Comparison of ENCODE assay signal across 16 cellular contexts in the genomic region with DNA sequence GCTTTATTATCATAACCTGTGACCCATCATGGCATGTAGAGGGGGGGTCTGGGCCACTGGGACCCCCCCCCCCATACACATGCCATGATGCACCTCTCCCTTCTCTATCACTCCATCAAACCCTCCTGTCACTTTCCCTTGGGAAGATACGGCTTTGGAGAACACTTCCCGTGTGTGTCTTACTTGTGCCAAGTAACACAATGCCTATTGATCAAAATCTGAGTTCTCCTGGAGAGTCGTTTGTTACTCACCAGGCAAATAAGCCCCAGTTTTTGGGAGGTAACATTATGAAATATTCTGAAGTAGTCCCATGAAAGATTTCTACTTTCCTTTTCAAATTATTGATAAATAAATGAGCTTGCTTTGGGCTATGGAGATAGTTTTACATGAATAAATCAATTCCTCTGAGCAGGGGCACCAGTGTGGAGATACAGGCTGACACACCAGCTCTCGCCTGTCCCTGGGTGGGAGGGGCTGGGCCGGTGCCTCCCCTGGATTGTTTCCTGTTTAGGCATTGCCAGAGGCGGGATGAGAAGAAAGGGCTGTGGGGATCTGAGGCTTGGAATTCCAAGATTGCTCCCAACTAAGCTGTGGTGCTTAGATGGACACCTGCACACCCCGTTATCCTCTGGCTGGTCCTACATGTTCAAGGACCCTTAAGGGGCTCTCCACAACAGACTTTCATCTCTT.
"Had no signal": no experiment of that assay in that cellular context is flagged by ENCODE, and none has a peak within 500 bp of the region (broad histone marks: within the 10 kb centered on the region; RNA-seq: fewer than 3 reads in every experiment).

No MANE protein-coding gene starts in this region.

- H3K27ac ChIP-seq: psoas muscle, stomach, thoracic aorta, WERI-Rb-1 had no signal

- H3K9me3 ChIP-seq: psoas muscle, stomach, thoracic aorta had no signal

- H3K36me3 ChIP-seq: stomach, thoracic aorta, WERI-Rb-1 had no signal

- H3K4me1 ChIP-seq: psoas muscle, stomach had no signal

- DNase-seq: activated CD4-positive, alpha-beta memory T cell treated with anti-CD3 and anti-CD28 coated beads for 36 hours; activated CD4-positive, alpha-beta T cell treated with anti-CD3 and anti-CD28 coated beads for 36 hours; activated CD8-positive, alpha-beta memory T cell treated with anti-CD3 and anti-CD28 coated beads, Interleukin-2, amount 10 ng/mL, durations not matched to agents 7 days and 5 days; activated naive CD4-positive, alpha-beta T cell treated with anti-CD3 and anti-CD28 coated beads for 36 hours; activated naive CD8-positive, alpha-beta T cell treated with anti-CD3 and anti-CD28 coated beads, Interleukin-2, amount 50 U/mL, for 24 hours; activated T-cell treated with anti-CD3 and anti-CD28 coated beads, Interleukin-2, amount 50 U/mL, for 1 hour; aorta; effector memory CD4-positive, alpha-beta T cell; psoas muscle; stimulated activated CD4-positive, alpha-beta T cell treated with anti-CD3 and anti-CD28 coated beads, Interleukin-1b, Interleukin-23, amount 100 ng/mL, for 48 hours; stomach; WERI-Rb-1 had no signal

- ATAC-seq: activated CD4-positive, alpha-beta T cell treated with anti-CD3 and anti-CD28 coated beads for 36 hours; activated CD8-positive, alpha-beta memory T cell treated with anti-CD3 and anti-CD28 coated beads, Interleukin-2, amount 10 ng/mL, durations not matched to agents 7 days and 5 days; activated naive CD8-positive, alpha-beta T cell treated with anti-CD3 and anti-CD28 coated beads, Interleukin-2, amount 50 U/mL, for 24 hours; natural killer cell treated with Interleukin-12 subunit alpha and Interleukin-12 subunit beta and Interleukin-15 and Interleukin-18, amount 100 ng/mL, for 72 hours; psoas muscle; sciatic nerve had no signal

- FAIRE-seq: frontal cortex had no signal

- H3K4me3 ChIP-seq: psoas muscle, stomach, thoracic aorta had no signal
